In the genomic region with DNA sequence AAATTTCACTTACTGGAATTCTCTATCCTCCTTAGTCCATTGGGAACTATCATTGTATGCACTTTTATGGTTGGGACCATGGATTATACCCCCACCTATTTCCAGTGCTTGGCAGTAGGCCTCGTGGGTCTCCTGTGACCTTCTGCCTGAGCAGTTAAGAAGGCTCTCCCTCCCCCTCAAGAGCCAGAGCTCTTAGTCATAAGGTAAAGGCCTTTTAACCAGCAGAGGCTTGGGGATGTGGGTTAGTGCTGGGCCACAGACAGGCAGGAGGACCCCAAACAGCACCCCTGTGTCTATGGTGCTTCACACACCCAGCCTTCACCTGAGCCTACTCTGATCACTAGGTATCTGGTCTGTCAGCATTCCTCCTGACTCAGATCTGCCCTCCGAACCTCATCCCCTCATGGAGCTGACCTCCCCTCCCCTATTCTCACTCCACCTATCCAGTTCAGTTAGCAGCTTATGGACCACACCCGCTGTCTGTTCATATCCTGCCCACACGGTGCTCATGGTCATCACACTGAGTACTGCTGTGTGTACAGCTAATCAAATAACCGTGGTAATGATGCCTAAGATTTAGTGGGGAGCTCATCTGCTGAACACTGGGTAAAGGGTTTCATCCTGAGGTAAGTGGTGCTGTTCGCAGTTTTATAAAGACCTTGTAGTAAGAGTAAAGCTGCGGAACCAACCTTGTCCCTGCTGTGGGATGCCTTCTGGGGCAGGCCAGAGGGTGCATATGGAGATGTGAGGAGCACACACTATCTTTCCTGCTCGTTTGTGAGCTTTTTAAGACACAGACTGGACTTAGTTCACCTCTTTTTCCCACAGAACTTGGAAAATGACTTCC, we compare ENCODE assay signal across 1 cellular context.
TF ChIP-seq lines count a peak whose summit lies in the region.

No MANE protein-coding gene starts in this region.

TF ChIP-seq in GM12878, 131 proteins besides CTCF, POLR2A, EP300 and RAD21:
- TF ChIP-seq SRF (IDR thresholded peaks at IDR 0.05; ENCODE audit: low read depth in 2 of 2, low read length in 2 of 2) (no peak), YBX1 (IDR thresholded peaks at IDR 0.05) (no peak), FOS (IDR thresholded peaks at IDR 0.05; ENCODE audit: borderline replicate concordance, extremely low read depth, insufficient read length) (no peak), TAF1 (IDR thresholded peaks at IDR 0.05; ENCODE audit: borderline replicate concordance, low read depth, low read length) (no peak), SIX5 (IDR thresholded peaks at IDR 0.05; ENCODE audit: low read depth, low read length, severe bottlenecking) (no peak), ZSCAN29 (IDR thresholded peaks at IDR 0.05) (no peak), RFX5 (IDR thresholded peaks at IDR 0.05; ENCODE audit: low read depth, low read length) (no peak), ZNF24 (IDR thresholded peaks at IDR 0.05) (no peak), BCLAF1 (IDR thresholded peaks at IDR 0.05) (no peak), MYB (IDR thresholded peaks at IDR 0.05; ENCODE audit: borderline replicate concordance, low read depth, low read length) (no peak), STAT3 (IDR thresholded peaks at IDR 0.05; ENCODE audit: low read depth, low read length) (no peak)
- TF ChIP-seq, protein P1, sequence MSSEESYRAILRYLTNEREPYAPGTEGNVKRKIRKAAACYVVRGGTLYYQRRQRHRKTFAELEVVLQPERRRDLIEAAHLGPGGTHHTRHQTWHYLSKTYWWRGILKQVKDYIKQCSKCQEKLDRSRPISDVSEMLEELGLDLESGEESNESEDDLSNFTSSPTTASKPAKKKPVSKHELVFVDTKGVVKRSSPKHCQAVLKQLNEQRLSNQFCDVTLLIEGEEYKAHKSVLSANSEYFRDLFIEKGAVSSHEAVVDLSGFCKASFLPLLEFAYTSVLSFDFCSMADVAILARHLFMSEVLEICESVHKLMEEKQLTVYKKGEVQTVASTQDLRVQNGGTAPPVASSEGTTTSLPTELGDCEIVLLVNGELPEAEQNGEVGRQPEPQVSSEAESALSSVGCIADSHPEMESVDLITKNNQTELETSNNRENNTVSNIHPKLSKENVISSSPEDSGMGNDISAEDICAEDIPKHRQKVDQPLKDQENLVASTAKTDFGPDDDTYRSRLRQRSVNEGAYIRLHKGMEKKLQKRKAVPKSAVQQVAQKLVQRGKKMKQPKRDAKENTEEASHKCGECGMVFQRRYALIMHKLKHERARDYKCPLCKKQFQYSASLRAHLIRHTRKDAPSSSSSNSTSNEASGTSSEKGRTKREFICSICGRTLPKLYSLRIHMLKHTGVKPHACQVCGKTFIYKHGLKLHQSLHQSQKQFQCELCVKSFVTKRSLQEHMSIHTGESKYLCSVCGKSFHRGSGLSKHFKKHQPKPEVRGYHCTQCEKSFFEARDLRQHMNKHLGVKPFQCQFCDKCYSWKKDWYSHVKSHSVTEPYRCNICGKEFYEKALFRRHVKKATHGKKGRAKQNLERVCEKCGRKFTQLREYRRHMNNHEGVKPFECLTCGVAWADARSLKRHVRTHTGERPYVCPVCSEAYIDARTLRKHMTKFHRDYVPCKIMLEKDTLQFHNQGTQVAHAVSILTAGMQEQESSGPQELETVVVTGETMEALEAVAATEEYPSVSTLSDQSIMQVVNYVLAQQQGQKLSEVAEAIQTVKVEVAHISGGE (CRISPR knock-in tag; IDR thresholded peaks at IDR 0.05) = no peak
- TF ChIP-seq, protein P2, sequence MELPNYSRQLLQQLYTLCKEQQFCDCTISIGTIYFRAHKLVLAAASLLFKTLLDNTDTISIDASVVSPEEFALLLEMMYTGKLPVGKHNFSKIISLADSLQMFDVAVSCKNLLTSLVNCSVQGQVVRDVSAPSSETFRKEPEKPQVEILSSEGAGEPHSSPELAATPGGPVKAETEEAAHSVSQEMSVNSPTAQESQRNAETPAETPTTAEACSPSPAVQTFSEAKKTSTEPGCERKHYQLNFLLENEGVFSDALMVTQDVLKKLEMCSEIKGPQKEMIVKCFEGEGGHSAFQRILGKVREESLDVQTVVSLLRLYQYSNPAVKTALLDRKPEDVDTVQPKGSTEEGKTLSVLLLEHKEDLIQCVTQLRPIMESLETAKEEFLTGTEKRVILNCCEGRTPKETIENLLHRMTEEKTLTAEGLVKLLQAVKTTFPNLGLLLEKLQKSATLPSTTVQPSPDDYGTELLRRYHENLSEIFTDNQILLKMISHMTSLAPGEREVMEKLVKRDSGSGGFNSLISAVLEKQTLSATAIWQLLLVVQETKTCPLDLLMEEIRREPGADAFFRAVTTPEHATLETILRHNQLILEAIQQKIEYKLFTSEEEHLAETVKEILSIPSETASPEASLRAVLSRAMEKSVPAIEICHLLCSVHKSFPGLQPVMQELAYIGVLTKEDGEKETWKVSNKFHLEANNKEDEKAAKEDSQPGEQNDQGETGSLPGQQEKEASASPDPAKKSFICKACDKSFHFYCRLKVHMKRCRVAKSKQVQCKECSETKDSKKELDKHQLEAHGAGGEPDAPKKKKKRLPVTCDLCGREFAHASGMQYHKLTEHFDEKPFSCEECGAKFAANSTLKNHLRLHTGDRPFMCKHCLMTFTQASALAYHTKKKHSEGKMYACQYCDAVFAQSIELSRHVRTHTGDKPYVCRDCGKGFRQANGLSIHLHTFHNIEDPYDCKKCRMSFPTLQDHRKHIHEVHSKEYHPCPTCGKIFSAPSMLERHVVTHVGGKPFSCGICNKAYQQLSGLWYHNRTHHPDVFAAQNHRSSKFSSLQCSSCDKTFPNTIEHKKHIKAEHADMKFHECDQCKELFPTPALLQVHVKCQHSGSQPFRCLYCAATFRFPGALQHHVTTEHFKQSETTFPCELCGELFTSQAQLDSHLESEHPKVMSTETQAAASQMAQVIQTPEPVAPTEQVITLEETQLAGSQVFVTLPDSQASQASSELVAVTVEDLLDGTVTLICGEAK (IDR thresholded peaks at IDR 0.05; ENCODE audit: borderline replicate concordance) = no peak
